Comparison of ENCODE assay signal across 26 cellular contexts in the genomic region with DNA sequence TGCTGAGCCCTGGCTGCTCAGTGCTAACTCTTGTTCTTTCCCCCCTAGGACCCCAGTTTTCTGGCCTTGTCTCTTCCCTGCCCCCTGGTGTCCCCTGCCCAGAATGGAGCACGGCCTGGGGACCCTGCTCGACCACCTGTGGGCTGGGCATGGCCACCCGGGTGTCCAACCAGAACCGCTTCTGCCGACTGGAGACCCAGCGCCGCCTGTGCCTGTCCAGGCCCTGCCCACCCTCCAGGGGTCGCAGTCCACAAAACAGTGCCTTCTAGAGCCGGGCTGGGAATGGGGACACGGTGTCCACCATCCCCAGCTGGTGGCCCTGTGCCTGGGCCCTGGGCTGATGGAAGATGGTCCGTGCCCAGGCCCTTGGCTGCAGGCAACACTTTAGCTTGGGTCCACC. TPM values are rescaled to one million over a fixed set of nuclear protein-coding genes. Genes with fewer than 3 reads are reported as not detected.
DNase-seq lines count a peak whose midpoint lies in the region; ATAC-seq and TF ChIP-seq lines count a peak whose summit lies in the region.
"Had no signal": no experiment of that assay in that cellular context is flagged by ENCODE, and none has a peak within 500 bp of the region (broad histone marks: within the 10 kb centered on the region; RNA-seq: fewer than 3 reads in every experiment).

No MANE protein-coding gene starts in this region.

- no peaks in the 10 kb centered on the region for H3K36me3 ChIP-seq in H7 (replicated peaks; ENCODE audit: control insufficient read depth, insufficient read depth, low read length)
- H3K36me3 ChIP-seq in esophagus muscularis mucosa: peaks cover 0 to 22% (median 7%) of the 10 kb centered on the region in 4 donors

- POLR2A ChIA-PET in RWPE1 (lab: Yijun Ruan, JAX; ENCODE audit: low non-redundant PET): no interaction called here

- 97% methylated on average over 10 of the region's 11 CpGs for WGBS in esophagus muscularis mucosa

- H3K9me3 ChIP-seq in esophagus muscularis mucosa: no peaks in the 10 kb centered on the region

- ATAC-seq in Right ventricle myocardium superior (ENCODE audit: poor library complexity) (no peak), HG03521 (IDR thresholded peaks at IDR 0.05; ENCODE audit: unreplicated experiment) (no peak), GM18870 (IDR thresholded peaks at IDR 0.05; ENCODE audit: unreplicated experiment) (no peak)

- peaks cover 29 to 63% (median 40%) of the 10 kb centered on the region in 4 donors for H3K4me1 ChIP-seq in esophagus muscularis mucosa

- TF ChIP-seq EP300 in esophagus muscularis mucosa (IDR thresholded peaks at IDR 0.05): no peak

- no peak for TF ChIP-seq POLR2A in esophagus muscularis mucosa (IDR thresholded peaks at IDR 0.05; ENCODE audit: low read depth)

- H3K27me3 ChIP-seq in H7 (ENCODE audit: control insufficient read depth, insufficient read depth, low read length) (no peaks in the 10 kb centered on the region), esophagus muscularis mucosa (no peaks in the 10 kb centered on the region)

- TF ChIP-seq CTCF in RWPE1 (conservative IDR thresholded peaks at IDR 0.05; ENCODE audit: low read depth): no peak
- TF ChIP-seq CTCF in esophagus muscularis mucosa (IDR thresholded peaks at IDR 0.05): no peak

- intact Hi-C loops in esophagus muscularis mucosa (cut with DNase I) (no loop called here), posterior vena cava (cut with DNase I) (no loop called here), Right ventricle myocardium superior (cut with DNase I) (no loop called here)

- CTCF ChIA-PET in RWPE1 (lab: Yijun Ruan, JAX): interaction anchor here (0.6 to 1.1 kb wide), 3 partner anchors 9 to 396 kb away, joined by 3 read pairs; no protein-coding TSS in a partner anchor

- DNase-seq in H7 (peak; percentile 70), RWPE1 (ENCODE audit: low spot score) (no peak), esophagus muscularis mucosa (ENCODE audit: extremely low spot score) (no peak), posterior vena cava (ENCODE audit: low spot score) (peak; percentile 73), Right ventricle myocardium superior (no peak)
- DNase-seq in stimulated activated naive CD4-positive, alpha-beta T cell treated with Interleukin-2 at 50 U/mL for 16 hours (lab: John Stamatoyannopoulos, UW): no peak
- DNase-seq: Calu3; CD8-positive, alpha-beta memory T cell; DMS153; Karpas-422; MV-4-11; NCI-H1694; NCI-H2081; NCI-H2171; NCI-H524 treated with DMSO at 0.1 percent for 48 hours; SHP77 treated with DMSO at 0.1 percent for 48 hours; SW 1271 had no signal

- H3K4me3 ChIP-seq in H7 (ENCODE audit: insufficient read depth, low read depth, low read length): no peak overlapping the region
- H3K4me3 ChIP-seq in esophagus muscularis mucosa: no peak overlapping the region
- H3K4me3 ChIP-seq: SK-N-MC had no signal

- H3K27ac ChIP-seq in RWPE1 (peak overlapping the region; percentile 2; the same call in 1 of the 2 replicates), esophagus muscularis mucosa (replicated peaks in 1 of 4) (peak overlapping the region; percentile 15 to 60 (median 41))
- H3K27ac ChIP-seq: C4-2B, SK-N-MC had no signal

RNA-seq across cellular contexts. Expression of a gene that starts 11.9 kb away (rescaled TPM):
- total RNA-seq in H7 (2014; rRNA removed; shearing (Covaris generic)): not detected in 2 replicates
- total RNA-seq in esophagus muscularis mucosa: 100 to 1,000 TPM; 350 to 833 (median 456) TPM
- total RNA-seq in posterior vena cava: 100 to 1,000 TPM; 210 to 342 TPM
- 15.8 TPM for total RNA-seq in Right ventricle myocardium superior
- total RNA-seq: A172; CD8-positive, alpha-beta memory T cell; Daoy; HT1080; OCI-LY7 had no signal

RNA-seq across cellular contexts. Expression of a gene that starts 18.6 kb away (rescaled TPM):
- 0.14 TPM in 1 of 2 replicates, not detected in the other for total RNA-seq in H7 (2014; rRNA removed; shearing (Covaris generic))
- total RNA-seq in esophagus muscularis mucosa: 1 to 10 TPM; 3.6 to 5.6 (median 5.0) TPM
- 1 to 10 TPM; 4.1 to 4.5 TPM for total RNA-seq in posterior vena cava
- total RNA-seq in Right ventricle myocardium superior: 0.19 TPM
- total RNA-seq: A172, Daoy, HT1080, M059J, OCI-LY7 had no signal

Comparison
In these comparisons a context has a peak if more than half of its experiments do, and no peak if none do; other contexts are left out.
1. DNase-seq: peak in H7 (single experiment) and posterior vena cava (single experiment); none in RWPE1 (single experiment), esophagus muscularis mucosa (single experiment), Right ventricle myocardium superior (single experiment) and stimulated activated naive CD4-positive, alpha-beta T cell treated with Interleukin-2 at 50 U/mL for 16 hours (single experiment).
2. RNA of a gene that starts 11.9 kb away (total RNA-seq): 350 to 833 TPM in esophagus muscularis mucosa, 210 to 342 TPM in posterior vena cava and 15.8 TPM in Right ventricle myocardium superior (single experiment); not detected in H7; every median in the first group is over 10 times any median in the second.